1 cellular context compared by ENCODE assay signal in the genomic region with DNA sequence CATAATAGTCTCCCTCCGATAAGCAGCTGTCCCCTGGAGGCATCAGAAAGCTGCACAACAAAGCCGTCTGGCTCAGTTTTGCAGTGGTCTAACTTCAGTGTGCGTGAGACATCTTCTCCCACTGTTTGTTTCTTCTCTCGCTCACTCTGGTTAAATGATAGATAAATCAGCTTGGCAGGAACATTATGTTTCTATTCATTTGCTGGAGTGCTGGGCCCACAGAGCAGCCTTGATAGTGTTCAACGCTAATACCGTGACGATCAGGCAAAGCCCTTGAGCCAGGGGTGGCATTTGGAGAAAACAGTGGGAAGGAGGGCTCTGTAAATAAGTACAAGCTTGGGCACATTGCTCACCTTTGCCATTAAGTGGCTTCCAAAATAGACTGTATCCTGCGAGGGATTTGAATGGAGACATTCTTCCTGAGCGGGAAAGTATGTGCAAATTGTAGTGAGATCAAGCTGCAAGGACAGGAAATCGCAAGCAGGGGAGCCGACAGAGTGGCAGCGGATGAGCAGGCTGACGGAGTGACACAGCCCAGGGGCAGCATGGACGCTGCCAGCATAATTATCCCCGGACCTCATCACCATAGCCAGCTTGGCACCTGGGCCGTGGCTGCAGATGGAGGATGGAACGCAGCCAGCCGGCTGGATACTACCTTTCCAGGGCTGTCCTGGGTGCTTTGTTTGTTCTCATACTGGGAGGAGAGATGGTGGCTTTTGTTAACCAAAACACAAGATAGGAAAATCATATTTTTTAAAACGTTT.
TF ChIP-seq lines count a peak whose summit lies in the region.

No MANE protein-coding gene starts in this region.

TF ChIP-seq in GM23338, 12 proteins besides CTCF, POLR2A, EP300 and RAD21 (continued from another document):
- TF ChIP-seq, protein P1, sequence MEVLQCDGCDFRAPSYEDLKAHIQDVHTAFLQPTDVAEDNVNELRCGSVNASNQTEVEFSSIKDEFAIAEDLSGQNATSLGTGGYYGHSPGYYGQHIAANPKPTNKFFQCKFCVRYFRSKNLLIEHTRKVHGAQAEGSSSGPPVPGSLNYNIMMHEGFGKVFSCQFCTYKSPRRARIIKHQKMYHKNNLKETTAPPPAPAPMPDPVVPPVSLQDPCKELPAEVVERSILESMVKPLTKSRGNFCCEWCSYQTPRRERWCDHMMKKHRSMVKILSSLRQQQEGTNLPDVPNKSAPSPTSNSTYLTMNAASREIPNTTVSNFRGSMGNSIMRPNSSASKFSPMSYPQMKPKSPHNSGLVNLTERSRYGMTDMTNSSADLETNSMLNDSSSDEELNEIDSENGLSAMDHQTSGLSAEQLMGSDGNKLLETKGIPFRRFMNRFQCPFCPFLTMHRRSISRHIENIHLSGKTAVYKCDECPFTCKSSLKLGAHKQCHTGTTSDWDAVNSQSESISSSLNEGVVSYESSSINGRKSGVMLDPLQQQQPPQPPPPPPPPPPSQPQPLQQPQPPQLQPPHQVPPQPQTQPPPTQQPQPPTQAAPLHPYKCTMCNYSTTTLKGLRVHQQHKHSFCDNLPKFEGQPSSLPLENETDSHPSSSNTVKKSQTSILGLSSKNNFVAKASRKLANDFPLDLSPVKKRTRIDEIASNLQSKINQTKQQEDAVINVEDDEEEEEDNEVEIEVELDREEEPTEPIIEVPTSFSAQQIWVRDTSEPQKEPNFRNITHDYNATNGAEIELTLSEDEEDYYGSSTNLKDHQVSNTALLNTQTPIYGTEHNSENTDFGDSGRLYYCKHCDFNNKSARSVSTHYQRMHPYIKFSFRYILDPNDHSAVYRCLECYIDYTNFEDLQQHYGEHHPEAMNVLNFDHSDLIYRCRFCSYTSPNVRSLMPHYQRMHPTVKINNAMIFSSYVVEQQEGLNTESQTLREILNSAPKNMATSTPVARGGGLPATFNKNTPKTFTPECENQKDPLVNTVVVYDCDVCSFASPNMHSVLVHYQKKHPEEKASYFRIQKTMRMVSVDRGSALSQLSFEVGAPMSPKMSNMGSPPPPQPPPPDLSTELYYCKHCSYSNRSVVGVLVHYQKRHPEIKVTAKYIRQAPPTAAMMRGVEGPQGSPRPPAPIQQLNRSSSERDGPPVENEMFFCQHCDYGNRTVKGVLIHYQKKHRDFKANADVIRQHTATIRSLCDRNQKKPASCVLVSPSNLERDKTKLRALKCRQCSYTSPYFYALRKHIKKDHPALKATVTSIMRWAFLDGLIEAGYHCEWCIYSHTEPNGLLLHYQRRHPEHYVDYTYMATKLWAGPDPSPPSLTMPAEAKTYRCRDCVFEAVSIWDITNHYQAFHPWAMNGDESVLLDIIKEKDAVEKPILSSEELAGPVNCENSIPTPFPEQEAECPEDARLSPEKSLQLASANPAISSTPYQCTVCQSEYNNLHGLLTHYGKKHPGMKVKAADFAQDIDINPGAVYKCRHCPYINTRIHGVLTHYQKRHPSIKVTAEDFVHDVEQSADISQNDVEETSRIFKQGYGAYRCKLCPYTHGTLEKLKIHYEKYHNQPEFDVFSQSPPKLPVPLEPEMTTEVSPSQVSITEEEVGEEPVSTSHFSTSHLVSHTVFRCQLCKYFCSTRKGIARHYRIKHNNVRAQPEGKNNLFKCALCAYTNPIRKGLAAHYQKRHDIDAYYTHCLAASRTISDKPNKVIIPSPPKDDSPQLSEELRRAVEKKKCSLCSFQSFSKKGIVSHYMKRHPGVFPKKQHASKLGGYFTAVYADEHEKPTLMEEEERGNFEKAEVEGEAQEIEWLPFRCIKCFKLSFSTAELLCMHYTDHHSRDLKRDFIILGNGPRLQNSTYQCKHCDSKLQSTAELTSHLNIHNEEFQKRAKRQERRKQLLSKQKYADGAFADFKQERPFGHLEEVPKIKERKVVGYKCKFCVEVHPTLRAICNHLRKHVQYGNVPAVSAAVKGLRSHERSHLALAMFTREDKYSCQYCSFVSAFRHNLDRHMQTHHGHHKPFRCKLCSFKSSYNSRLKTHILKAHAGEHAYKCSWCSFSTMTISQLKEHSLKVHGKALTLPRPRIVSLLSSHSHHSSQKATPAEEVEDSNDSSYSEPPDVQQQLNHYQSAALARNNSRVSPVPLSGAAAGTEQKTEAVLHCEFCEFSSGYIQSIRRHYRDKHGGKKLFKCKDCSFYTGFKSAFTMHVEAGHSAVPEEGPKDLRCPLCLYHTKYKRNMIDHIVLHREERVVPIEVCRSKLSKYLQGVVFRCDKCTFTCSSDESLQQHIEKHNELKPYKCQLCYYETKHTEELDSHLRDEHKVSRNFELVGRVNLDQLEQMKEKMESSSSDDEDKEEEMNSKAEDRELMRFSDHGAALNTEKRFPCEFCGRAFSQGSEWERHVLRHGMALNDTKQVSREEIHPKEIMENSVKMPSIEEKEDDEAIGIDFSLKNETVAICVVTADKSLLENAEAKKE (CRISPR knock-in tag; IDR thresholded peaks at IDR 0.05): no peak
- TF ChIP-seq ZNF331 (CRISPR knock-in tag; IDR thresholded peaks at IDR 0.05; ENCODE audit: low read depth) (no peak), STAT1 (IDR thresholded peaks at IDR 0.05; ENCODE audit: unreplicated experiment) (no peak), POLR2AphosphoS5 (IDR thresholded peaks at IDR 0.05; ENCODE audit: low read depth) (no peak), EZH2phosphoT487 (IDR thresholded peaks at IDR 0.05; ENCODE audit: unreplicated experiment) (no peak), ZNF114 (CRISPR knock-in tag; IDR thresholded peaks at IDR 0.05) (no peak)
- TF ChIP-seq, protein P2, sequence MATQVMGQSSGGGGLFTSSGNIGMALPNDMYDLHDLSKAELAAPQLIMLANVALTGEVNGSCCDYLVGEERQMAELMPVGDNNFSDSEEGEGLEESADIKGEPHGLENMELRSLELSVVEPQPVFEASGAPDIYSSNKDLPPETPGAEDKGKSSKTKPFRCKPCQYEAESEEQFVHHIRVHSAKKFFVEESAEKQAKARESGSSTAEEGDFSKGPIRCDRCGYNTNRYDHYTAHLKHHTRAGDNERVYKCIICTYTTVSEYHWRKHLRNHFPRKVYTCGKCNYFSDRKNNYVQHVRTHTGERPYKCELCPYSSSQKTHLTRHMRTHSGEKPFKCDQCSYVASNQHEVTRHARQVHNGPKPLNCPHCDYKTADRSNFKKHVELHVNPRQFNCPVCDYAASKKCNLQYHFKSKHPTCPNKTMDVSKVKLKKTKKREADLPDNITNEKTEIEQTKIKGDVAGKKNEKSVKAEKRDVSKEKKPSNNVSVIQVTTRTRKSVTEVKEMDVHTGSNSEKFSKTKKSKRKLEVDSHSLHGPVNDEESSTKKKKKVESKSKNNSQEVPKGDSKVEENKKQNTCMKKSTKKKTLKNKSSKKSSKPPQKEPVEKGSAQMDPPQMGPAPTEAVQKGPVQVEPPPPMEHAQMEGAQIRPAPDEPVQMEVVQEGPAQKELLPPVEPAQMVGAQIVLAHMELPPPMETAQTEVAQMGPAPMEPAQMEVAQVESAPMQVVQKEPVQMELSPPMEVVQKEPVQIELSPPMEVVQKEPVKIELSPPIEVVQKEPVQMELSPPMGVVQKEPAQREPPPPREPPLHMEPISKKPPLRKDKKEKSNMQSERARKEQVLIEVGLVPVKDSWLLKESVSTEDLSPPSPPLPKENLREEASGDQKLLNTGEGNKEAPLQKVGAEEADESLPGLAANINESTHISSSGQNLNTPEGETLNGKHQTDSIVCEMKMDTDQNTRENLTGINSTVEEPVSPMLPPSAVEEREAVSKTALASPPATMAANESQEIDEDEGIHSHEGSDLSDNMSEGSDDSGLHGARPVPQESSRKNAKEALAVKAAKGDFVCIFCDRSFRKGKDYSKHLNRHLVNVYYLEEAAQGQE (IDR thresholded peaks at IDR 0.05; ENCODE audit: unreplicated experiment): no peak
